1 cellular context compared by ENCODE assay signal in genomic region chr11:120184946-120185677, GRCh38.
A peak's percentile ranks its signal among the peaks of the same experiment; 100 is the strongest.
TF ChIP-seq lines count a peak whose summit lies in the region.

No MANE protein-coding gene starts in this region.

TF ChIP-seq in HepG2, 621 proteins besides CTCF, POLR2A, EP300 and RAD21 (continued from another document and continues in another):
- TF ChIP-seq TMF1 (CRISPR knock-in tag; IDR thresholded peaks at IDR 0.05; ENCODE audit: low read depth), result no peak
- TF ChIP-seq NFIB (CRISPR knock-in tag; IDR thresholded peaks at IDR 0.05; ENCODE audit: borderline replicate concordance), result no peak
- TF ChIP-seq PAF1 (CRISPR knock-in tag; IDR thresholded peaks at IDR 0.05), result no peak
- no peak; the same call in 1 of the 2 replicates for TF ChIP-seq YEATS2 (CRISPR knock-in tag; IDR thresholded peaks at IDR 0.05; ENCODE audit: borderline replicate concordance)
- no peak for TF ChIP-seq MNT (IDR thresholded peaks at IDR 0.05)
- TF ChIP-seq ZNF382 (CRISPR knock-in tag; IDR thresholded peaks at IDR 0.05; ENCODE audit: borderline replicate concordance), result no peak
- no peak for TF ChIP-seq ZFYVE20 (CRISPR knock-in tag; IDR thresholded peaks at IDR 0.05; ENCODE audit: borderline replicate concordance, low read depth)
- peak; percentile 17; the same call in 1 of the 2 replicates for TF ChIP-seq THAP9 (CRISPR knock-in tag; IDR thresholded peaks at IDR 0.05; ENCODE audit: borderline replicate concordance)
- peak; percentile 92 for TF ChIP-seq PAXIP1 (CRISPR knock-in tag; conservative IDR thresholded peaks at IDR 0.05)
- TF ChIP-seq ZNF557 (CRISPR knock-in tag; IDR thresholded peaks at IDR 0.05), result no peak
- TF ChIP-seq REST (IDR thresholded peaks at IDR 0.05; ENCODE audit: borderline replicate concordance in 1 of 2, low read depth in 1 of 2, low read length in 2 of 2), result peak; percentile 3 to 71
- peak; percentile 59; the same call in 1 of the 2 replicates for TF ChIP-seq ZNF564 (CRISPR knock-in tag; IDR thresholded peaks at IDR 0.05)
- TF ChIP-seq SMAD3 (CRISPR knock-in tag; IDR thresholded peaks at IDR 0.05), result no peak
- no peak; the same call in 1 of the 2 replicates for TF ChIP-seq SALL2 (CRISPR knock-in tag; IDR thresholded peaks at IDR 0.05)
- TF ChIP-seq SP4 (CRISPR knock-in tag; IDR thresholded peaks at IDR 0.05), result 0 out of 2 replicates have a peak, but pooled peaks have one; percentile 39
- peak; percentile 75; the same call in 1 of the 2 replicates for TF ChIP-seq ZNF333 (CRISPR knock-in tag; IDR thresholded peaks at IDR 0.05; ENCODE audit: borderline replicate concordance)
- TF ChIP-seq AGO2 (optimal IDR thresholded peaks at IDR 0.05; ENCODE audit: low read depth, low read length), result no peak
- no peak for TF ChIP-seq RAD51 (IDR thresholded peaks at IDR 0.05; ENCODE audit: borderline replicate concordance)
- no peak for TF ChIP-seq PLSCR1 (CRISPR knock-in tag; IDR thresholded peaks at IDR 0.05; ENCODE audit: borderline replicate concordance)
- TF ChIP-seq ZNF724P (CRISPR knock-in tag; IDR thresholded peaks at IDR 0.05; ENCODE audit: borderline replicate concordance), result no peak
- TF ChIP-seq ELF4 (CRISPR knock-in tag; IDR thresholded peaks at IDR 0.05; ENCODE audit: borderline replicate concordance), result no peak
- TF ChIP-seq ZNF784 (CRISPR knock-in tag; IDR thresholded peaks at IDR 0.05; ENCODE audit: borderline replicate concordance), result no peak
- no peak for TF ChIP-seq SIN3B (IDR thresholded peaks at IDR 0.05; ENCODE audit: low read length)
- TF ChIP-seq ZBTB26 (CRISPR knock-in tag; IDR thresholded peaks at IDR 0.05; ENCODE audit: borderline replicate concordance), result peak; percentile 62; the same call in 1 of the 2 replicates
- TF ChIP-seq SIX4 (CRISPR knock-in tag; IDR thresholded peaks at IDR 0.05), result no peak; the same call in 1 of the 2 replicates
- TF ChIP-seq ZNF275 (CRISPR knock-in tag; IDR thresholded peaks at IDR 0.05; ENCODE audit: borderline replicate concordance), result 0 out of 2 replicates have a peak, but pooled peaks have one; percentile 60
- no peak for TF ChIP-seq ZNF616 (CRISPR knock-in tag; IDR thresholded peaks at IDR 0.05; ENCODE audit: low read depth)
- no peak for TF ChIP-seq SAFB2 (CRISPR knock-in tag; IDR thresholded peaks at IDR 0.05; ENCODE audit: borderline replicate concordance, low read depth)
- no peak for TF ChIP-seq MTA3 (CRISPR knock-in tag; IDR thresholded peaks at IDR 0.05)
- TF ChIP-seq HMGA1 (CRISPR knock-in tag; conservative IDR thresholded peaks at IDR 0.05), result no peak
- peak; percentile 79; the same call in 1 of the 2 replicates for TF ChIP-seq ARNT2 (CRISPR knock-in tag; IDR thresholded peaks at IDR 0.05; ENCODE audit: low read depth)
- peak; percentile 63 for TF ChIP-seq MYC (CRISPR knock-in tag; IDR thresholded peaks at IDR 0.05; ENCODE audit: borderline replicate concordance)
- TF ChIP-seq FUBP1 (CRISPR knock-in tag; IDR thresholded peaks at IDR 0.05; ENCODE audit: borderline replicate concordance), result no peak
- no peak for TF ChIP-seq ZNF816 (CRISPR knock-in tag; IDR thresholded peaks at IDR 0.05; ENCODE audit: borderline replicate concordance)
- no peak for TF ChIP-seq ZBED4 (CRISPR knock-in tag; IDR thresholded peaks at IDR 0.05; ENCODE audit: borderline replicate concordance)
